In the genomic region with DNA sequence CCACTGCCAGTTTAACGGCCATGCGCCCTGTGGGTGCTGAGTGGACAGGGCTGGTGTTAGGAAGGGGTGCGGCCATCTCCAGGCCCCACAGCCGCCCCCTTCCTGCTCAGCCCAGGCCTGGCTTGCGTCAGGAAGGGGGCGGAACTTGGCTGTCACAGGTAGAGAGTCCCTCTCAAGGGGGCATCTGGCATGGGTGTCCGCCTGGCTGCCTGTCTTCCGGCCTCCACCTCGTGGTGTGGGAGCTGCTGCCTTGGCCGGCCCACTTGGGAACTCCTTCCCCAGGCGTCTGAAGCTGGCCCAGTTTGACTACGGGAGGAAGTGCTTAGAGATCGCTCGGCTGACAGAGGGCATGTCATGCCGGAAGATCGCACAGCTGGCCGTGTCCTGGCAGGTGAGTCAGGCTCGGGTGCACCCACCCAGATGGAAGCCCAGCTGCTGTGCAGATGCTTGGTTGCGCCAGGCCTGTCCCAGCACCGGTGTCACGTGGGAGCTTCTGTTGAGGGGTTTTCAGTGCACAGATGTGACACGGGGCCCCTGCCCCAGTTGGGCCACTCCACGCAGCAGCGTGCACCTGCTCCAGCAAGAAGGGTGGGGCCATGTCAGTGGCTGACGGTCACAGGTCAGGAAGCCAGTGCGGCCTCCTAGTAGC, we compare ENCODE assay signal across 9 cellular contexts. TPM values are rescaled to one million over a fixed set of nuclear protein-coding genes. Genes with fewer than 3 reads are reported as not detected.
DNase-seq lines count a peak whose midpoint lies in the region; ATAC-seq and TF ChIP-seq lines count a peak whose summit lies in the region.
"Had no signal": no experiment of that assay in that cellular context is flagged by ENCODE, and none has a peak within 500 bp of the region (broad histone marks: within the 10 kb centered on the region; RNA-seq: fewer than 3 reads in every experiment).

No MANE protein-coding gene starts in this region.

- H3K4me1 ChIP-seq in Peyer's patch (no peaks in the 10 kb centered on the region), transverse colon (peaks cover 0 to 7% (median 0%) of the 10 kb centered on the region in 4 donors)

- peak; percentile 40 for DNase-seq in activated naive CD4-positive, alpha-beta T cell treated with anti-CD3 and anti-CD28 coated beads for 36 hours
- DNase-seq in activated naive CD4-positive, alpha-beta T cell treated with anti-CD3 and anti-CD28 coated beads, Interleukin-2, amount 50 U/mL, for 16 hours = no peak
- DNase-seq in Peyer's patch (peak in 2 of 3 donors; percentile 67 to 77), glomerular visceral epithelial cell (ENCODE audit: extremely low spot score) (peak; percentile 74), transverse colon (peak; percentile 51), cerebellar nuclear complex (lab: John Stamatoyannopoulos, UW) (no peak)
- DNase-seq: DND-41 had no signal

- peak overlapping the region; percentile 50 for H3K27ac Mint-ChIP-seq in activated naive CD4-positive, alpha-beta T cell treated with anti-CD3 and anti-CD28 coated beads for 36 hours

- in situ Hi-C loops in transverse colon (cut with MboI; ENCODE audit: low pct_ligation_motif_present in 1 of 4, low pct_unique_long_range_greater_than_20kb in 1 of 4, low sequenced_read_pairs in 3 of 4) = no loop called here

- TF ChIP-seq CTCF in Peyer's patch (IDR thresholded peaks at IDR 0.05) (no peak), transverse colon (IDR thresholded peaks at IDR 0.05) (no peak)

- no peak for ATAC-seq in GM21786 (IDR thresholded peaks at IDR 0.05; ENCODE audit: unreplicated experiment)
- ATAC-seq in GM21526 (IDR thresholded peaks at IDR 0.05; ENCODE audit: low FRiP score, unreplicated experiment) = no peak

- H3K4me3 Mint-ChIP-seq in activated naive CD4-positive, alpha-beta T cell treated with anti-CD3 and anti-CD28 coated beads for 36 hours = peak overlapping the region; percentile 64

- CTCF ChIA-PET in activated naive CD4-positive, alpha-beta T cell treated with anti-CD3 and anti-CD28 coated beads for 36 hours (lab: Charles Lee) = no interaction called here

- H3K27me3 Mint-ChIP-seq in activated naive CD4-positive, alpha-beta T cell treated with anti-CD3 and anti-CD28 coated beads for 36 hours (ENCODE audit: low read depth) = peaks cover 2% of the 10 kb centered on the region

- intact Hi-C loops in activated naive CD4-positive, alpha-beta T cell treated with anti-CD3 and anti-CD28 coated beads for 36 hours (cut with micrococcal nuclease) = no loop called here
- intact Hi-C loops in transverse colon (cut with DNase I; ENCODE audit: low total_unique reads) = no loop called here

- H3K27ac ChIP-seq in Peyer's patch (peak overlapping the region in 3 of 4 donors; percentile 22 to 49 (median 39)), transverse colon (peak overlapping the region in 1 of 4 donors; percentile 51)

- peaks cover 2% of the 10 kb centered on the region for H3K4me1 Mint-ChIP-seq in activated naive CD4-positive, alpha-beta T cell treated with anti-CD3 and anti-CD28 coated beads for 36 hours (ENCODE audit: low read depth)

- H3K36me3 Mint-ChIP-seq in activated naive CD4-positive, alpha-beta T cell treated with anti-CD3 and anti-CD28 coated beads for 36 hours (ENCODE audit: low read depth) = no peaks in the 10 kb centered on the region

- H3K9me3 ChIP-seq in Peyer's patch = no peaks in the 10 kb centered on the region
- no peaks in the 10 kb centered on the region for H3K9me3 ChIP-seq in transverse colon

- no peaks in the 10 kb centered on the region for H3K9me3 Mint-ChIP-seq in activated naive CD4-positive, alpha-beta T cell treated with anti-CD3 and anti-CD28 coated beads for 36 hours

- H3K4me3 ChIP-seq in Peyer's patch (peak overlapping the region in 2 of 4 donors; percentile 1 to 18), transverse colon (no peak overlapping the region)

- H3K36me3 ChIP-seq in Peyer's patch (no peaks in the 10 kb centered on the region), transverse colon (no peaks in the 10 kb centered on the region)

- TF ChIP-seq EP300 in transverse colon (IDR thresholded peaks at IDR 0.05; ENCODE audit: low read depth) = no peak

- no peaks in the 10 kb centered on the region for H3K27me3 ChIP-seq in Peyer's patch
- no peaks in the 10 kb centered on the region for H3K27me3 ChIP-seq in transverse colon

- TF ChIP-seq POLR2A in Peyer's patch (IDR thresholded peaks at IDR 0.05) (no peak), transverse colon (IDR thresholded peaks at IDR 0.05) (no peak)

- WGBS in transverse colon (ENCODE audit: low coverage in 1 of 2), 2 donors = 74 to 97% methylated on average over 5 to 19 of the region's 26 CpGs

RNA-seq across cellular contexts. Expression of a gene that starts 9.1 kb away (rescaled TPM):
- total RNA-seq in activated naive CD4-positive, alpha-beta T cell treated with anti-CD3 and anti-CD28 coated beads for 36 hours = 10 to 100 TPM; 32.7 to 38.7 TPM
- 100 to 1,000 TPM in 1 of 4 donors, 10 to 100 TPM in 3; 26.9 to 130 (median 35.0) TPM for total RNA-seq in Peyer's patch
- 100 to 1,000 TPM in 1 of 4 donors, 10 to 100 TPM in 3; 15.6 to 269 (median 39.2) TPM for total RNA-seq in transverse colon

RNA-seq across cellular contexts. Expression of a gene that starts 13.0 kb away (rescaled TPM):
- total RNA-seq in activated naive CD4-positive, alpha-beta T cell treated with anti-CD3 and anti-CD28 coated beads for 36 hours = under 1 TPM; 0.42 to 0.57 TPM
- under 1 TPM in 1 of 4 donors, not detected in 3; 0.27 TPM for total RNA-seq in Peyer's patch
- total RNA-seq in transverse colon = 1 to 10 TPM in 1 of 4 donors, under 1 TPM in 2, not detected in 1; 0.75 to 1.3 (median 1.00) TPM

RNA-seq across cellular contexts. Expression of a gene that starts 27.0 kb away (rescaled TPM):
- total RNA-seq in activated naive CD4-positive, alpha-beta T cell treated with anti-CD3 and anti-CD28 coated beads for 36 hours = under 1 TPM; 0.72 to 0.74 TPM
- total RNA-seq in Peyer's patch = 10 to 100 TPM in 1 of 4 donors, 1 to 10 TPM in 3; 3.2 to 14.0 (median 6.7) TPM
- 10 to 100 TPM; 29.4 to 82.0 (median 51.6) TPM for total RNA-seq in transverse colon

RNA-seq across cellular contexts. Expression of a gene that starts 41.4 kb away (rescaled TPM):
- total RNA-seq in activated naive CD4-positive, alpha-beta T cell treated with anti-CD3 and anti-CD28 coated beads for 36 hours = not detected
- total RNA-seq in Peyer's patch (10 to 100 TPM in 1 of 4 donors, 1 to 10 TPM in 2, under 1 TPM in 1; 0.54 to 11.6 (median 2.0) TPM), transverse colon (1 to 10 TPM in 3 of 4 donors, under 1 TPM in 1; 0.80 to 4.5 (median 1.9) TPM)

RNA-seq across cellular contexts. Expression of a gene that starts 49.5 kb away (rescaled TPM):
- total RNA-seq in activated naive CD4-positive, alpha-beta T cell treated with anti-CD3 and anti-CD28 coated beads for 36 hours = 10 to 100 TPM; 39.4 to 41.0 TPM
- 10 to 100 TPM; 14.9 to 72.6 (median 24.4) TPM for total RNA-seq in Peyer's patch
- total RNA-seq in transverse colon = 10 to 100 TPM; 14.6 to 34.4 (median 20.4) TPM

Comparison
In these comparisons a context has a peak if more than half of its experiments do, and no peak if none do; other contexts are left out.
1. DNase-seq: peak in activated naive CD4-positive, alpha-beta T cell treated with anti-CD3 and anti-CD28 coated beads for 36 hours (single experiment), Peyer's patch (2 of 3), glomerular visceral epithelial cell (single experiment) and transverse colon (single experiment); none in activated naive CD4-positive, alpha-beta T cell treated with anti-CD3 and anti-CD28 coated beads, Interleukin-2, amount 50 U/mL, for 16 hours (single experiment) and cerebellar nuclear complex (0 of 2).